Comparison of ENCODE assay signal across 1 cellular context in the genomic region with DNA sequence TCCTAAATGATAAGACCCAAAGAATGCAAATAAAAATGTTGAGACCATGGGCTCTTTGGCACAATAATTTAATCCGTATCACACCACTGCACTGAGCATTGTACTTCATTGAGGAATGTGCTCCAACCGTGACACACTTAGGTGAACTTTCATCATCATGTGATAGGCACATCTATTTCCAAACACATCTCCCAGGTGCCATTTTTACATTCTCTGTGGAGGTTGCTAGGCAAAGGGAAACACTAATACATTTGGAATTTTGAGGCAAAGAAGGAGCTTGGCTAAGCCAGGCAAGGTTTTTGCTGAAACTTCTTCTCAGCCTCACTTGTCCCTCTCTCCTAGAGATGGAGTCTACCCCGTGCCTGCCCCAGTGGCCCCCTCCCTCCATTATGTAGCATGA.
TF ChIP-seq lines count a peak whose summit lies in the region.

No MANE protein-coding gene starts in this region.

TF ChIP-seq in SK-N-SH treated with all-trans-retinoic acid at 6 μM for 48 hours, 23 proteins besides CTCF, POLR2A, EP300 and RAD21 (continued from another document):
- no peak for TF ChIP-seq CSRNP3 (CRISPR knock-in tag; IDR thresholded peaks at IDR 0.05)
- no peak for TF ChIP-seq CSDC2 (CRISPR knock-in tag; IDR thresholded peaks at IDR 0.05)
- TF ChIP-seq TCF4 (CRISPR knock-in tag; IDR thresholded peaks at IDR 0.05; ENCODE audit: borderline replicate concordance) = no peak
